ENCODE assay signal across 12 cellular contexts in the genomic region with DNA sequence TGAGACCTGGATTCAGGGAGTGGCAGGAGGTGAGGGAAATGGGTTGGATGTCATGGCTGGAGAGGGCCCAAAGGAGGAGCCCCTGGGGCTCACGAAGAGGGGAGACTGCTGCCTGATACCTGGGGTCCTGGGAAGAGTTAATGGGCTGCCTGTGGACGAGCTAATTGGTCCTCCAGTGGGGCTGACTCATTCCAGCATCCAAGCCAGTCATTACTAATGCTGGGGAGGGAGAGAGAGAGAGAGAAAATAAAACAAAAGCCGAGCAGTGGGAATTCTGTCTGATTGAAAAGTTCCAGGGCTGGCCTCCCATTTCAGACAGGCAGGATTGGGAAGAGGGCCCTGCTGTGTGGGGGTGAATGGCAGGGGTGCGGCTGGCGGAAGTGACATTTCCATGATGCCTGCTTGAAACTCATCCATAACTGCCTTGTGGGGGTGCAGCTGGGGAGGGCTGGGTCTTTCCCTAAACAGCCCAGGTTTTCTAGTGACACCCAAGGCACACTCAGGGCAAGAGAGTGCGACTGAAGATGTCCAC.
DNase-seq lines count a peak whose midpoint lies in the region; ATAC-seq and TF ChIP-seq lines count a peak whose summit lies in the region.
"Had no signal": no experiment of that assay in that cellular context is flagged by ENCODE, and none has a peak within 500 bp of the region (broad histone marks: within the 10 kb centered on the region; RNA-seq: fewer than 3 reads in every experiment).

No MANE protein-coding gene starts in this region.

- peak overlapping the region; percentile 50 to 70 (median 65) for H3K27ac ChIP-seq in esophagus muscularis mucosa (replicated peaks in 1 of 4)

- H3K36me3 ChIP-seq in esophagus muscularis mucosa: no peaks in the 10 kb centered on the region
- H3K36me3 ChIP-seq: Peyer's patch had no signal

- TF ChIP-seq POLR2A in esophagus muscularis mucosa (IDR thresholded peaks at IDR 0.05; ENCODE audit: low read depth): no peak

- intact Hi-C loops in Right ventricle myocardium inferior (cut with DNase I): no loop called here
- intact Hi-C loops in cardiac septum (cut with DNase I): loop anchor here (10.0 kb wide), 1 partner anchor 213 kb away; no protein-coding TSS in a partner anchor
- intact Hi-C loops in esophagus muscularis mucosa (cut with DNase I): no loop called here

- no peak for TF ChIP-seq EP300 in esophagus muscularis mucosa (IDR thresholded peaks at IDR 0.05)

- peaks cover 0 to 7% (median 6%) of the 10 kb centered on the region in 4 donors for H3K9me3 ChIP-seq in esophagus muscularis mucosa

- H3K27me3 ChIP-seq in esophagus muscularis mucosa: no peaks in the 10 kb centered on the region
- H3K27me3 ChIP-seq: Peyer's patch had no signal

- no peak overlapping the region for H3K4me3 ChIP-seq in esophagus muscularis mucosa
- H3K4me3 ChIP-seq: Peyer's patch had no signal

- no peak for DNase-seq in Right ventricle myocardium inferior (ENCODE audit: missing footprints)
- no peak for DNase-seq in cardiac septum (ENCODE audit: low spot score)
- DNase-seq in esophagus muscularis mucosa (ENCODE audit: extremely low spot score): peak; percentile 90
- DNase-seq in myocyte (ENCODE audit: low read depth): peak; percentile 25
- DNase-seq in NCI-H187 (lab: John Stamatoyannopoulos, UW): no peak
- DNase-seq in activated CD4-positive, CD25-positive, alpha-beta regulatory T cell treated with anti-CD3 and anti-CD28 coated beads, Interleukin-2, amount 50 U/mL, for 72 hours: no peak
- DNase-seq: GDM1, NCI-H1105, retina had no signal

- ATAC-seq in Right ventricle myocardium inferior: peak; percentile 27
- no peak for ATAC-seq in GM18870 (IDR thresholded peaks at IDR 0.05; ENCODE audit: unreplicated experiment)
- no peak for ATAC-seq in HG03196 (IDR thresholded peaks at IDR 0.05; ENCODE audit: unreplicated experiment)

- no peak for TF ChIP-seq CTCF in esophagus muscularis mucosa (IDR thresholded peaks at IDR 0.05)

- peaks cover 13 to 40% (median 37%) of the 10 kb centered on the region in 4 donors for H3K4me1 ChIP-seq in esophagus muscularis mucosa

- WGBS in esophagus muscularis mucosa: 48% methylated on average over 6 of the region's 6 CpGs

Comparison
In these comparisons a context has a peak if more than half of its experiments do, and no peak if none do; other contexts are left out.
1. DNase-seq: peak in esophagus muscularis mucosa (single experiment) and myocyte (single experiment); none in Right ventricle myocardium inferior (single experiment), cardiac septum (single experiment), NCI-H187 (0 of 2) and activated CD4-positive, CD25-positive, alpha-beta regulatory T cell treated with anti-CD3 and anti-CD28 coated beads, Interleukin-2, amount 50 U/mL, for 72 hours (single experiment).